In genomic region chr1:76145332-76145731, GRCh38 we compare ENCODE assay signal across 36 cellular contexts.
"Had no signal": no experiment of that assay in that cellular context is flagged by ENCODE, and none has a peak within 500 bp of the region (broad histone marks: within the 10 kb centered on the region; RNA-seq: fewer than 3 reads in every experiment).

No MANE protein-coding gene starts in this region.

- H3K4me3 ChIP-seq: ascending aorta, cardiac muscle cell had no signal

- H3K9me3 ChIP-seq: ascending aorta had no signal

- H3K4me1 Mint-ChIP-seq: activated CD4-positive, alpha-beta memory T cell treated with anti-CD3 and anti-CD28 coated beads, Interleukin-2, amount 10 ng/mL, durations not matched to agents 7 days and 5 days; activated CD4-positive, alpha-beta T cell treated with anti-CD3 and anti-CD28 coated beads for 36 hours; activated CD4-positive, alpha-beta T cell treated with anti-CD3 and anti-CD28 coated beads, Interleukin-2, amount 10 ng/mL, durations not matched to agents 7 days and 5 days; activated CD8-positive, alpha-beta memory T cell treated with anti-CD3 and anti-CD28 coated beads, Interleukin-2, amount 10 ng/mL, durations not matched to agents 7 days and 5 days; activated naive CD4-positive, alpha-beta T cell treated with anti-CD3 and anti-CD28 coated beads, Interleukin-2, amount 10 ng/mL, durations not matched to agents 7 days and 5 days; activated naive CD4-positive, alpha-beta T cell treated with anti-CD3 and anti-CD28 coated beads, Interleukin-2, amount 50 U/mL, for 24 hours; central memory CD8-positive, alpha-beta T cell had no signal

- ATAC-seq: activated CD4-positive, alpha-beta T cell treated with anti-CD3 and anti-CD28 coated beads for 36 hours; activated CD4-positive, CD25-positive, alpha-beta regulatory T cell treated with anti-CD3 and anti-CD28 coated beads, Interleukin-2, amount 50 U/mL, for 24 hours; activated CD8-positive, alpha-beta memory T cell treated with anti-CD3 and anti-CD28 coated beads, Interleukin-2, amount 10 ng/mL, durations not matched to agents 7 days and 5 days; activated CD8-positive, alpha-beta T cell treated with anti-CD3 and anti-CD28 coated beads, Interleukin-2, amount 10 ng/mL, durations not matched to agents 7 days and 5 days; WTC11 had no signal

- H3K27me3 ChIP-seq: ascending aorta, cardiac muscle cell had no signal

- H3K27me3 Mint-ChIP-seq: activated naive CD4-positive, alpha-beta T cell treated with anti-CD3 and anti-CD28 coated beads, Interleukin-2, amount 50 U/mL, for 24 hours; activated naive CD8-positive, alpha-beta T cell; activated T-cell treated with anti-CD3 and anti-CD28 coated beads, Interleukin-2, amount 50 U/mL, for 24 hours; brain had no signal

- H3K4me3 Mint-ChIP-seq: activated CD4-positive, alpha-beta memory T cell treated with anti-CD3 and anti-CD28 coated beads, Interleukin-2, amount 10 ng/mL, durations not matched to agents 7 days and 5 days; activated CD4-positive, alpha-beta T cell treated with anti-CD3 and anti-CD28 coated beads for 36 hours; activated CD4-positive, alpha-beta T cell treated with anti-CD3 and anti-CD28 coated beads, Interleukin-2, amount 10 ng/mL, durations not matched to agents 7 days and 5 days; activated CD8-positive, alpha-beta memory T cell treated with anti-CD3 and anti-CD28 coated beads, Interleukin-2, amount 10 ng/mL, durations not matched to agents 7 days and 5 days; activated CD8-positive, alpha-beta T cell treated with anti-CD3 and anti-CD28 coated beads, Interleukin-2, amount 10 ng/mL, durations not matched to agents 7 days and 5 days; activated naive CD4-positive, alpha-beta T cell treated with anti-CD3 and anti-CD28 coated beads, Interleukin-2, amount 10 ng/mL, durations not matched to agents 7 days and 5 days; activated naive CD4-positive, alpha-beta T cell treated with anti-CD3 and anti-CD28 coated beads, Interleukin-2, amount 50 U/mL, for 24 hours; activated naive CD8-positive, alpha-beta T cell; activated T-cell treated with anti-CD3 and anti-CD28 coated beads, Interleukin-2, amount 50 U/mL, for 24 hours; brain; central memory CD8-positive, alpha-beta T cell; T-helper 1 cell treated with Interleukin-12 subunit alpha and Interleukin-12 subunit beta and Interleukin-4 antibody, amounts not matched to agents 30 μg/mL and 1 μg/mL, for 36 hours; T-helper 2 cell treated with Interferon-gamma antibody and Interleukin-4, amounts not matched to agents 5 μg/mL and 100 μg/mL, for 36 hours; WTC11 had no signal

- H3K36me3 Mint-ChIP-seq: activated CD8-positive, alpha-beta memory T cell treated with anti-CD3 and anti-CD28 coated beads, Interleukin-2, amount 10 ng/mL, durations not matched to agents 7 days and 5 days; activated naive CD4-positive, alpha-beta T cell treated with anti-CD3 and anti-CD28 coated beads, Interleukin-2, amount 10 ng/mL, durations not matched to agents 7 days and 5 days; activated naive CD4-positive, alpha-beta T cell treated with anti-CD3 and anti-CD28 coated beads, Interleukin-2, amount 50 U/mL, for 24 hours; activated naive CD8-positive, alpha-beta T cell; brain; WTC11 had no signal

- H3K27ac Mint-ChIP-seq: activated CD4-positive, alpha-beta memory T cell treated with anti-CD3 and anti-CD28 coated beads, Interleukin-2, amount 10 ng/mL, durations not matched to agents 7 days and 5 days; activated CD4-positive, alpha-beta T cell treated with anti-CD3 and anti-CD28 coated beads for 36 hours; activated CD4-positive, alpha-beta T cell treated with anti-CD3 and anti-CD28 coated beads, Interleukin-2, amount 10 ng/mL, durations not matched to agents 7 days and 5 days; activated CD8-positive, alpha-beta memory T cell treated with anti-CD3 and anti-CD28 coated beads, Interleukin-2, amount 10 ng/mL, durations not matched to agents 7 days and 5 days; activated CD8-positive, alpha-beta T cell treated with anti-CD3 and anti-CD28 coated beads, Interleukin-2, amount 10 ng/mL, durations not matched to agents 7 days and 5 days; activated naive CD4-positive, alpha-beta T cell treated with anti-CD3 and anti-CD28 coated beads, Interleukin-2, amount 10 ng/mL, durations not matched to agents 7 days and 5 days; activated naive CD4-positive, alpha-beta T cell treated with anti-CD3 and anti-CD28 coated beads, Interleukin-2, amount 50 U/mL, for 24 hours; activated naive CD8-positive, alpha-beta T cell; activated T-cell treated with anti-CD3 and anti-CD28 coated beads, Interleukin-2, amount 50 U/mL, for 24 hours; activated T-helper 2 cell treated with anti-CD3 and anti-CD28 coated beads, Interferon-gamma antibody, Interleukin-2, Interleukin-4, amounts not matched to agents 10 μg/mL and 5 μg/mL and 100 μg/mL, durations not matched to agents 14 hours and 24 hours and 36 hours; brain; T-helper 1 cell treated with Interleukin-12 subunit alpha and Interleukin-12 subunit beta and Interleukin-4 antibody, amounts not matched to agents 30 μg/mL and 1 μg/mL, for 36 hours; T-helper 2 cell treated with Interferon-gamma antibody and Interleukin-4, amounts not matched to agents 5 μg/mL and 100 μg/mL, for 36 hours; WTC11 had no signal

- H3K27ac ChIP-seq: ascending aorta, cardiac muscle cell, WERI-Rb-1 had no signal

- H3K36me3 ChIP-seq: ascending aorta, cardiac muscle cell, WERI-Rb-1 had no signal

- DNase-seq: activated CD4-positive, alpha-beta memory T cell treated with anti-CD3 and anti-CD28 coated beads, Interleukin-2, amount 10 ng/mL, durations not matched to agents 7 days and 5 days; activated CD4-positive, alpha-beta T cell treated with anti-CD3 and anti-CD28 coated beads for 1 hour; activated CD4-positive, alpha-beta T cell treated with anti-CD3 and anti-CD28 coated beads for 36 hours; activated CD4-positive, alpha-beta T cell treated with anti-CD3 and anti-CD28 coated beads for 48 hours; activated CD4-positive, alpha-beta T cell treated with anti-CD3 and anti-CD28 coated beads, Interleukin-2, amount 10 ng/mL, durations not matched to agents 7 days and 5 days; activated CD4-positive, alpha-beta T cell treated with anti-CD3 and anti-CD28 coated beads, Interleukin-2, amount 50 U/mL, for 48 hours; activated CD4-positive, CD25-positive, alpha-beta regulatory T cell; activated CD8-positive, alpha-beta memory T cell treated with anti-CD3 and anti-CD28 coated beads for 24 hours; activated CD8-positive, alpha-beta memory T cell treated with anti-CD3 and anti-CD28 coated beads, Interleukin-2, amount 10 ng/mL, durations not matched to agents 7 days and 5 days; activated CD8-positive, alpha-beta memory T cell treated with anti-CD3 and anti-CD28 coated beads, Interleukin-2, amount 50 U/mL, for 48 hours; activated CD8-positive, alpha-beta T cell treated with anti-CD3 and anti-CD28 coated beads, Interleukin-2, amount 10 ng/mL, durations not matched to agents 7 days and 5 days; activated effector memory CD4-positive, alpha-beta T cell treated with Interleukin-2 at 50 U/mL for 16 hours; activated gamma-delta T cell; activated naive CD4-positive, alpha-beta T cell treated with anti-CD3 and anti-CD28 coated beads, Interleukin-2, amount 10 ng/mL, durations not matched to agents 7 days and 5 days; activated naive CD4-positive, alpha-beta T cell treated with Interleukin-2 at 50 U/mL for 16 hours; activated T-cell treated with anti-CD3 and anti-CD28 coated beads, Interleukin-2, amount 50 U/mL, for 24 hours; activated T-cell treated with anti-CD3 and anti-CD28 coated beads, Interleukin-2, amount 50 U/mL, for 48 hours; amygdala; anterior cingulate cortex; caudate nucleus; cerebellar nuclear complex; T-helper 1 cell; T-helper 2 cell; T-helper 9 cell; WERI-Rb-1 had no signal

- H3K9me3 Mint-ChIP-seq: activated CD4-positive, alpha-beta memory T cell treated with anti-CD3 and anti-CD28 coated beads, Interleukin-2, amount 10 ng/mL, durations not matched to agents 7 days and 5 days; activated CD4-positive, alpha-beta T cell treated with anti-CD3 and anti-CD28 coated beads, Interleukin-2, amount 10 ng/mL, durations not matched to agents 7 days and 5 days; activated naive CD4-positive, alpha-beta T cell treated with anti-CD3 and anti-CD28 coated beads, Interleukin-2, amount 10 ng/mL, durations not matched to agents 7 days and 5 days; activated naive CD4-positive, alpha-beta T cell treated with anti-CD3 and anti-CD28 coated beads, Interleukin-2, amount 50 U/mL, for 24 hours; activated T-cell treated with anti-CD3 and anti-CD28 coated beads, Interleukin-2, amount 50 U/mL, for 24 hours; activated T-helper 2 cell treated with anti-CD3 and anti-CD28 coated beads, Interferon-gamma antibody, Interleukin-2, Interleukin-4, amounts not matched to agents 10 μg/mL and 5 μg/mL and 100 μg/mL, durations not matched to agents 14 hours and 24 hours and 36 hours; brain; central memory CD8-positive, alpha-beta T cell; T-helper 1 cell treated with Interleukin-12 subunit alpha and Interleukin-12 subunit beta and Interleukin-4 antibody, amounts not matched to agents 30 μg/mL and 1 μg/mL, for 36 hours; T-helper 2 cell treated with Interferon-gamma antibody and Interleukin-4, amounts not matched to agents 5 μg/mL and 100 μg/mL, for 36 hours; WTC11 had no signal
